12 cellular contexts compared by ENCODE assay signal in genomic region chr5:109743770-109744212, GRCh38. TPM values are rescaled to one million over a fixed set of nuclear protein-coding genes. Genes with fewer than 3 reads are reported as not detected.
A peak's percentile ranks its signal among the peaks of the same experiment; 100 is the strongest.
DNase-seq lines count a peak whose midpoint lies in the region; ATAC-seq, FAIRE-seq and TF ChIP-seq lines count a peak whose summit lies in the region.
"Had no signal": no experiment of that assay in that cellular context is flagged by ENCODE, and none has a peak within 500 bp of the region (broad histone marks: within the 10 kb centered on the region; RNA-seq: fewer than 3 reads in every experiment).

No MANE protein-coding gene starts in this region.

- H3K27ac Mint-ChIP-seq in activated naive CD4-positive, alpha-beta T cell treated with anti-CD3 and anti-CD28 coated beads, Interleukin-2, amount 50 U/mL, for 24 hours, result peak overlapping the region; percentile 74
- H3K27ac Mint-ChIP-seq in astrocyte (ENCODE audit: unreplicated experiment) (peak overlapping the region; percentile 91), type B pancreatic cell (peak overlapping the region; percentile 40)
- no peak overlapping the region for H3K27ac Mint-ChIP-seq in stimulated activated memory B cell treated with anti-CD40 and anti-IgM and Interleukin-4, amounts not matched to agents 10 μg/mL and 1 μg/mL and 100 μg/mL, for 72 hours

- H3K79me2 ChIP-seq in astrocyte (ENCODE audit: insufficient read depth, low read length), result peaks cover 69% of the 10 kb centered on the region

- no peaks in the 10 kb centered on the region for H3K27me3 Mint-ChIP-seq in activated naive CD4-positive, alpha-beta T cell treated with anti-CD3 and anti-CD28 coated beads, Interleukin-2, amount 50 U/mL, for 24 hours
- H3K27me3 Mint-ChIP-seq in astrocyte (ENCODE audit: low read depth, unreplicated experiment) (no peaks in the 10 kb centered on the region), type B pancreatic cell (no peaks in the 10 kb centered on the region)
- no peaks in the 10 kb centered on the region for H3K27me3 Mint-ChIP-seq in stimulated activated memory B cell treated with anti-CD40 and anti-IgM and Interleukin-4, amounts not matched to agents 10 μg/mL and 1 μg/mL and 100 μg/mL, for 72 hours
- H3K27me3 Mint-ChIP-seq: B cell had no signal

- H3K4me1 ChIP-seq in astrocyte (ENCODE audit: insufficient read depth, low read length) (peaks cover 52% of the 10 kb centered on the region), iPS-18a (ENCODE audit: control insufficient read depth, low read depth, low read length) (peaks cover 61% of the 10 kb centered on the region)

- H3K4me3 ChIP-seq in astrocyte (ENCODE audit: insufficient read depth, low read depth, low read length) (peak overlapping the region; percentile 13), iPS-18a (ENCODE audit: low read length) (peak overlapping the region; percentile 12)
- H3K4me3 ChIP-seq: tibial artery had no signal

- FAIRE-seq in astrocyte (lab: Jason Lieb, UNC), result peak; percentile 87

- no peaks in the 10 kb centered on the region for H3K9me3 ChIP-seq in astrocyte (ENCODE audit: insufficient read depth, low read depth, low read length)
- H3K9me3 ChIP-seq in iPS-18a (ENCODE audit: control insufficient read depth, low read depth, low read length), result no peaks in the 10 kb centered on the region
- H3K9me3 ChIP-seq: tibial artery had no signal

- no peak for DNase-seq in activated naive CD4-positive, alpha-beta T cell (lab: John Stamatoyannopoulos, UW)
- DNase-seq in astrocyte (ENCODE audit: low read depth) (peak; percentile 94), type B pancreatic cell (ENCODE audit: extremely low spot score, unreplicated experiment) (no peak), NCI-H748 treated with DMSO at 0.1 percent for 48 hours (lab: John Stamatoyannopoulos, UW) (no peak), activated gamma-delta T cell (lab: John Stamatoyannopoulos, UW) (no peak)
- DNase-seq: NCI-H526, occipital lobe, tibial artery had no signal

- H3K36me3 Mint-ChIP-seq in activated naive CD4-positive, alpha-beta T cell treated with anti-CD3 and anti-CD28 coated beads, Interleukin-2, amount 50 U/mL, for 24 hours, result peaks cover 28% of the 10 kb centered on the region
- H3K36me3 Mint-ChIP-seq in astrocyte (ENCODE audit: low read depth, unreplicated experiment) (no peaks in the 10 kb centered on the region), type B pancreatic cell (peaks cover 10% of the 10 kb centered on the region)
- H3K36me3 Mint-ChIP-seq in stimulated activated memory B cell treated with anti-CD40 and anti-IgM and Interleukin-4, amounts not matched to agents 10 μg/mL and 1 μg/mL and 100 μg/mL, for 72 hours, result peaks cover 50% of the 10 kb centered on the region

- H3K27ac ChIP-seq in astrocyte (ENCODE audit: low read depth, low read length) (peak overlapping the region; percentile 95), iPS-18a (ENCODE audit: low read length) (peak overlapping the region; percentile 48)

- ATAC-seq in stimulated activated memory B cell treated with anti-CD40 and anti-IgM and Interleukin-4, amounts not matched to agents 10 μg/mL and 1 μg/mL and 100 μg/mL, for 72 hours, result no peak

- no peak for TF ChIP-seq CTCF in astrocyte (IDR thresholded peaks at IDR 0.05; ENCODE audit: insufficient read depth, low read depth, low read length)
- TF ChIP-seq CTCF in type B pancreatic cell (conservative IDR thresholded peaks at IDR 0.05), result no peak

- peak overlapping the region; percentile 72 for H3K4me2 ChIP-seq in astrocyte (ENCODE audit: low read length)

- H3K36me3 ChIP-seq in astrocyte (ENCODE audit: insufficient read depth, low read length) (peaks cover 2% of the 10 kb centered on the region), iPS-18a (ENCODE audit: control insufficient read depth, low read depth, low read length) (no peaks in the 10 kb centered on the region)
- H3K36me3 ChIP-seq: tibial artery had no signal

- H3K9ac ChIP-seq in astrocyte (ENCODE audit: low read length) (peak overlapping the region; percentile 74), iPS-18a (ENCODE audit: low read length) (no peak overlapping the region)

- no peaks in the 10 kb centered on the region for H4K20me1 ChIP-seq in astrocyte (ENCODE audit: insufficient read depth, low read length)

- no peak overlapping the region for H3K4me3 Mint-ChIP-seq in activated naive CD4-positive, alpha-beta T cell treated with anti-CD3 and anti-CD28 coated beads, Interleukin-2, amount 50 U/mL, for 24 hours
- no peak overlapping the region for H3K4me3 Mint-ChIP-seq in astrocyte (ENCODE audit: unreplicated experiment)
- no peak overlapping the region for H3K4me3 Mint-ChIP-seq in type B pancreatic cell
- no peak overlapping the region for H3K4me3 Mint-ChIP-seq in stimulated activated memory B cell treated with anti-CD40 and anti-IgM and Interleukin-4, amounts not matched to agents 10 μg/mL and 1 μg/mL and 100 μg/mL, for 72 hours
- H3K4me3 Mint-ChIP-seq: B cell had no signal

- no peaks in the 10 kb centered on the region for H3K9me3 Mint-ChIP-seq in activated naive CD4-positive, alpha-beta T cell treated with anti-CD3 and anti-CD28 coated beads, Interleukin-2, amount 50 U/mL, for 24 hours
- H3K9me3 Mint-ChIP-seq in astrocyte (ENCODE audit: unreplicated experiment) (no peaks in the 10 kb centered on the region), type B pancreatic cell (no peaks in the 10 kb centered on the region)
- H3K9me3 Mint-ChIP-seq in stimulated activated memory B cell treated with anti-CD40 and anti-IgM and Interleukin-4, amounts not matched to agents 10 μg/mL and 1 μg/mL and 100 μg/mL, for 72 hours, result no peaks in the 10 kb centered on the region

- H3K27me3 ChIP-seq in astrocyte (ENCODE audit: insufficient read depth, low read length) (no peaks in the 10 kb centered on the region), iPS-18a (ENCODE audit: control insufficient read depth, insufficient read depth, low read length) (no peaks in the 10 kb centered on the region)
- H3K27me3 ChIP-seq: tibial artery had no signal

- peaks cover 90% of the 10 kb centered on the region for H3K4me1 Mint-ChIP-seq in activated naive CD4-positive, alpha-beta T cell treated with anti-CD3 and anti-CD28 coated beads, Interleukin-2, amount 50 U/mL, for 24 hours
- H3K4me1 Mint-ChIP-seq in astrocyte (ENCODE audit: low read depth, unreplicated experiment) (peaks cover 70% of the 10 kb centered on the region), type B pancreatic cell (ENCODE audit: unreplicated experiment) (peaks cover 47% of the 10 kb centered on the region)
- H3K4me1 Mint-ChIP-seq in stimulated activated memory B cell treated with anti-CD40 and anti-IgM and Interleukin-4, amounts not matched to agents 10 μg/mL and 1 μg/mL and 100 μg/mL, for 72 hours, result peaks cover 60% of the 10 kb centered on the region

- no peak overlapping the region for H2AFZ ChIP-seq in astrocyte (ENCODE audit: low read depth, low read length)

RNA-seq across cellular contexts. Expression of gene MAN2A1, which starts 54.1 kb away (rescaled TPM):
- 93.8 and 109 TPM in 2 replicates for total RNA-seq in astrocyte
- 47.9 and 62.8 TPM in 2 replicates for total RNA-seq in type B pancreatic cell (ENCODE audit: low replicate concordance)
